In genomic region chr7:130334274-130334673, GRCh38 we compare ENCODE assay signal across 18 cellular contexts. TPM values are rescaled to one million over a fixed set of nuclear protein-coding genes. Genes with fewer than 3 reads are reported as not detected.
"Had no signal": no experiment of that assay in that cellular context is flagged by ENCODE, and none has a peak within 500 bp of the region (broad histone marks: within the 10 kb centered on the region; RNA-seq: fewer than 3 reads in every experiment).

No MANE protein-coding gene starts in this region.

- H3K4me3 Mint-ChIP-seq: activated CD8-positive, alpha-beta memory T cell treated with anti-CD3 and anti-CD28 coated beads, Interleukin-2, amount 10 ng/mL, durations not matched to agents 7 days and 5 days; activated naive CD8-positive, alpha-beta T cell; activated T-cell treated with anti-CD3 and anti-CD28 coated beads, Interleukin-2, amount 50 U/mL, for 24 hours; memory B cell; nephron progenitor cell; stimulated activated naive B cell treated with anti-CD40 and anti-IgM and Interleukin-4, amounts not matched to agents 10 μg/mL and 1 μg/mL and 100 μg/mL, for 72 hours had no signal

- H3K27ac ChIP-seq: foreskin keratinocyte had no signal

- H3K4me1 Mint-ChIP-seq: activated CD8-positive, alpha-beta memory T cell treated with anti-CD3 and anti-CD28 coated beads, Interleukin-2, amount 10 ng/mL, durations not matched to agents 7 days and 5 days; memory B cell; stimulated activated naive B cell treated with anti-CD40 and anti-IgM and Interleukin-4, amounts not matched to agents 10 μg/mL and 1 μg/mL and 100 μg/mL, for 72 hours had no signal

- DNase-seq: activated CD8-positive, alpha-beta memory T cell treated with anti-CD3 and anti-CD28 coated beads, Interleukin-2, amount 10 ng/mL, durations not matched to agents 7 days and 5 days; activated gamma-delta T cell; activated T-cell treated with anti-CD3 and anti-CD28 coated beads, Interleukin-2, amount 50 U/mL, for 24 hours; cortex of kidney; effector CD8-positive, alpha-beta T cell; foreskin keratinocyte; head of caudate nucleus; nephron progenitor cell; SIG-M5; stimulated activated CD4-positive, alpha-beta T cell treated with anti-CD3 and anti-CD28 coated beads, Interleukin-2, amount 100 ng/mL, for 24 hours; stimulated activated naive B cell treated with anti-CD40 and anti-IgM and Interleukin-4, amounts not matched to agents 10 μg/mL and 1 μg/mL and 100 μg/mL, for 72 hours; substantia nigra; T-helper 2 cell; trophoblast cell had no signal

- H3K9me3 Mint-ChIP-seq: activated T-cell treated with anti-CD3 and anti-CD28 coated beads, Interleukin-2, amount 50 U/mL, for 24 hours; memory B cell; stimulated activated naive B cell treated with anti-CD40 and anti-IgM and Interleukin-4, amounts not matched to agents 10 μg/mL and 1 μg/mL and 100 μg/mL, for 72 hours had no signal

- H3K27ac Mint-ChIP-seq: activated CD8-positive, alpha-beta memory T cell treated with anti-CD3 and anti-CD28 coated beads, Interleukin-2, amount 10 ng/mL, durations not matched to agents 7 days and 5 days; activated naive CD8-positive, alpha-beta T cell; activated T-cell treated with anti-CD3 and anti-CD28 coated beads, Interleukin-2, amount 50 U/mL, for 24 hours; memory B cell; nephron progenitor cell; stimulated activated naive B cell treated with anti-CD40 and anti-IgM and Interleukin-4, amounts not matched to agents 10 μg/mL and 1 μg/mL and 100 μg/mL, for 72 hours had no signal

- H3K27me3 Mint-ChIP-seq: activated naive CD8-positive, alpha-beta T cell; activated T-cell treated with anti-CD3 and anti-CD28 coated beads, Interleukin-2, amount 50 U/mL, for 24 hours had no signal

- H3K36me3 Mint-ChIP-seq: activated CD8-positive, alpha-beta memory T cell treated with anti-CD3 and anti-CD28 coated beads, Interleukin-2, amount 10 ng/mL, durations not matched to agents 7 days and 5 days; activated naive CD8-positive, alpha-beta T cell; memory B cell; stimulated activated naive B cell treated with anti-CD40 and anti-IgM and Interleukin-4, amounts not matched to agents 10 μg/mL and 1 μg/mL and 100 μg/mL, for 72 hours had no signal

- H3K27me3 ChIP-seq: foreskin keratinocyte had no signal

- ATAC-seq: activated CD8-positive, alpha-beta memory T cell treated with anti-CD3 and anti-CD28 coated beads, Interleukin-2, amount 10 ng/mL, durations not matched to agents 7 days and 5 days; foreskin keratinocyte; left lobe of liver; stimulated activated naive B cell treated with anti-CD40 and anti-IgM and Interleukin-4, amounts not matched to agents 10 μg/mL and 1 μg/mL and 100 μg/mL, for 72 hours had no signal

RNA-seq across cellular contexts. Expression of gene CPA5, which starts 10.3 kb away (rescaled TPM):
- total RNA-seq: cardiac septum, left lobe of liver had no signal

RNA-seq across cellular contexts. Expression of gene CPA4, which starts 41.3 kb away (rescaled TPM):
- total RNA-seq: activated CD8-positive, alpha-beta memory T cell treated with anti-CD3 and anti-CD28 coated beads, Interleukin-2, amount 10 ng/mL, durations not matched to agents 7 days and 5 days; left lobe of liver had no signal

RNA-seq across cellular contexts. Expression of gene CPA1, which starts 46.0 kb away (rescaled TPM):
- total RNA-seq: activated CD8-positive, alpha-beta memory T cell treated with anti-CD3 and anti-CD28 coated beads, Interleukin-2, amount 10 ng/mL, durations not matched to agents 7 days and 5 days; cardiac septum; foreskin keratinocyte had no signal
